26 cellular contexts compared by ENCODE assay signal in genomic region chr2:64862001-64862397, GRCh38.
DNase-seq lines count a peak whose midpoint lies in the region; ATAC-seq and TF ChIP-seq lines count a peak whose summit lies in the region.
"Had no signal": no experiment of that assay in that cellular context is flagged by ENCODE, and none has a peak within 500 bp of the region (broad histone marks: within the 10 kb centered on the region; RNA-seq: fewer than 3 reads in every experiment).

No MANE protein-coding gene starts in this region.

- H3K9me3 Mint-ChIP-seq in effector memory CD8-positive, alpha-beta T cell, result no peaks in the 10 kb centered on the region
- H3K9me3 Mint-ChIP-seq: activated CD4-positive, alpha-beta T cell treated with anti-CD3 and anti-CD28 coated beads, Interleukin-2, amount 10 ng/mL, durations not matched to agents 7 days and 5 days; nephron progenitor cell; stimulated activated naive CD8-positive, alpha-beta T cell treated with anti-CD3 and anti-CD28 coated beads, Interleukin-15, Interleukin-2, amounts not matched to agents 100 ng/mL and 50 ng/mL, for 24 hours; WTC11 had no signal

- intact Hi-C loops in esophagus muscularis mucosa (cut with DNase I) (loop anchor here (5.0 kb wide), 1 partner anchor 110 kb away; no protein-coding TSS in a partner anchor), dorsolateral prefrontal cortex (cut with DNase I) (no loop called here)

- peaks cover 3% of the 10 kb centered on the region for H3K36me3 Mint-ChIP-seq in effector memory CD8-positive, alpha-beta T cell (ENCODE audit: insufficient read depth)
- H3K36me3 Mint-ChIP-seq: activated naive CD8-positive, alpha-beta T cell; WTC11 had no signal

- H3K9me2 ChIP-seq in DOHH2 (replicated peaks; ENCODE audit: control insufficient read depth, low read length), result no peaks in the 10 kb centered on the region

- H3K4me1 ChIP-seq in DOHH2 (ENCODE audit: control insufficient read depth, low read length) (peaks cover 89% of the 10 kb centered on the region), HEK293 (ENCODE audit: control insufficient read depth, insufficient read depth, low read length) (peaks cover 8% of the 10 kb centered on the region), esophagus muscularis mucosa (peaks cover 36 to 64% (median 54%) of the 10 kb centered on the region in 4 donors), upper lobe of left lung (peaks cover 43 to 55% (median 48%) of the 10 kb centered on the region in 4 donors)

- no peak for TF ChIP-seq EP300 in esophagus muscularis mucosa (IDR thresholded peaks at IDR 0.05)
- no peak for TF ChIP-seq EP300 in upper lobe of left lung (IDR thresholded peaks at IDR 0.05)

- 95% methylated on average over 1 of the region's 1 CpG for WGBS in esophagus muscularis mucosa
- 100% methylated on average over 1 of the region's 1 CpG for WGBS in upper lobe of left lung, 2 donors

- H3K27me3 ChIP-seq in DOHH2 (ENCODE audit: control insufficient read depth, low read length) (peaks cover 10% of the 10 kb centered on the region; the same call in 1 of the 2 replicates), esophagus muscularis mucosa (no peaks in the 10 kb centered on the region), dorsolateral prefrontal cortex (no peaks in the 10 kb centered on the region), upper lobe of left lung (no peaks in the 10 kb centered on the region)
- H3K27me3 ChIP-seq: SJSA1, tibial artery had no signal

- H3K27ac ChIP-seq in DOHH2 (ENCODE audit: low read depth, low read length) (peak overlapping the region; percentile 72), HEK293 (ENCODE audit: extremely low read depth, low read depth, low read length) (no peak overlapping the region), esophagus muscularis mucosa (replicated peaks in 1 of 4) (peak overlapping the region in 3 of 4 donors; percentile 95 to 96 (median 95)), skin epidermis (peak overlapping the region in 12 of 21 experiments; percentile 16 to 97 (median 82)), dorsolateral prefrontal cortex (peak overlapping the region in 15 of 59 donors; percentile 15 to 90 (median 33)), upper lobe of left lung (peak overlapping the region in 2 of 4 donors; percentile 0 to 42)
- H3K27ac ChIP-seq: KMS-11, SJSA1 had no signal

- peaks cover 43% of the 10 kb centered on the region for H3F3A ChIP-seq in DOHH2 (ENCODE audit: control insufficient read depth, insufficient read depth)

- no peak for DNase-seq in esophagus muscularis mucosa (ENCODE audit: extremely low spot score)
- DNase-seq in dorsolateral prefrontal cortex, result no peak
- DNase-seq in effector memory CD8-positive, alpha-beta T cell, result no peak
- DNase-seq in upper lobe of left lung, result no peak
- DNase-seq: ACHN; activated CD4-positive, alpha-beta T cell treated with anti-CD3 and anti-CD28 coated beads, Interleukin-2, amount 10 ng/mL, durations not matched to agents 7 days and 5 days; activated effector memory CD4-positive, alpha-beta T cell treated with anti-CD3 and anti-CD28 coated beads, Interleukin-2, amount 50 U/mL, for 16 hours; activated T-cell treated with anti-CD3 and anti-CD28 coated beads, Interleukin-2, amount 50 U/mL, for 1 hour; anterior cingulate cortex; effector CD4-positive, alpha-beta T cell; hypothalamus; left cardiac atrium; NCI-H1417 treated with DMSO at 0.1 percent for 48 hours; nephron progenitor cell; stimulated activated CD4-positive, alpha-beta T cell treated with anti-CD3 and anti-CD28 coated beads, Interleukin-1b, Interleukin-23, amount 100 ng/mL, for 48 hours had no signal

- no peaks in the 10 kb centered on the region for H4K20me1 ChIP-seq in DOHH2 (ENCODE audit: control insufficient read depth, insufficient read depth, low read depth, low read length)

- no peaks in the 10 kb centered on the region for H3K4me1 Mint-ChIP-seq in effector memory CD8-positive, alpha-beta T cell (ENCODE audit: low read depth in 2 of 2)

- H3K27ac Mint-ChIP-seq in effector memory CD8-positive, alpha-beta T cell, result no peak overlapping the region
- H3K27ac Mint-ChIP-seq: activated CD4-positive, alpha-beta T cell treated with anti-CD3 and anti-CD28 coated beads, Interleukin-2, amount 10 ng/mL, durations not matched to agents 7 days and 5 days; activated naive CD8-positive, alpha-beta T cell; nephron progenitor cell; stimulated activated naive CD8-positive, alpha-beta T cell treated with anti-CD3 and anti-CD28 coated beads, Interleukin-15, Interleukin-2, amounts not matched to agents 100 ng/mL and 50 ng/mL, for 24 hours; WTC11 had no signal

- H3K4me3 Mint-ChIP-seq in effector memory CD8-positive, alpha-beta T cell, result no peak overlapping the region
- H3K4me3 Mint-ChIP-seq: activated CD4-positive, alpha-beta T cell treated with anti-CD3 and anti-CD28 coated beads, Interleukin-2, amount 10 ng/mL, durations not matched to agents 7 days and 5 days; activated naive CD8-positive, alpha-beta T cell; nephron progenitor cell; stimulated activated naive CD8-positive, alpha-beta T cell treated with anti-CD3 and anti-CD28 coated beads, Interleukin-15, Interleukin-2, amounts not matched to agents 100 ng/mL and 50 ng/mL, for 24 hours; WTC11 had no signal

- H3K27me3 Mint-ChIP-seq in effector memory CD8-positive, alpha-beta T cell, result peaks cover 10 to 22% of the 10 kb centered on the region in 2 donors
- H3K27me3 Mint-ChIP-seq: stimulated activated naive CD8-positive, alpha-beta T cell treated with anti-CD3 and anti-CD28 coated beads, Interleukin-15, Interleukin-2, amounts not matched to agents 100 ng/mL and 50 ng/mL, for 24 hours had no signal

- TF ChIP-seq POLR2A in esophagus muscularis mucosa (IDR thresholded peaks at IDR 0.05; ENCODE audit: low read depth), result no peak
- no peak for TF ChIP-seq POLR2A in upper lobe of left lung (IDR thresholded peaks at IDR 0.05)

- CTCF ChIA-PET in HEK293 (lab: Yijun Ruan, JAX), result interaction anchor here (0.8 to 1.4 kb wide), 8 partner anchors 26 to 339 kb away, joined by 3 to 4 read pairs (median 3); no protein-coding TSS in a partner anchor

- POLR2A ChIA-PET in HEK293 (lab: Yijun Ruan, JAX), result interaction anchor here (1.1 kb wide), 1 partner anchor 111 kb away, joined by 3 read pairs; no protein-coding TSS in a partner anchor

- TF ChIP-seq CTCF in DOHH2 (IDR thresholded peaks at IDR 0.05; ENCODE audit: low read depth, low read length, poor library complexity, severe bottlenecking) (no peak), HEK293 (tag by site-specific recombination; IDR thresholded peaks at IDR 0.05) (no peak), esophagus muscularis mucosa (IDR thresholded peaks at IDR 0.05) (no peak), dorsolateral prefrontal cortex (IDR thresholded peaks at IDR 0.05 in 54 of 56, conservative IDR thresholded peaks at IDR 0.05 in 2 of 56; ENCODE audit: low read depth in 1 of 56, partially characterized antibody in 56 of 56) (no peak), upper lobe of left lung (IDR thresholded peaks at IDR 0.05) (no peak)

- H3K4me2 ChIP-seq in DOHH2 (ENCODE audit: low read length), result peak overlapping the region; percentile 81
- H3K4me2 ChIP-seq: KMS-11, smooth muscle cell had no signal

- H3K4me3 ChIP-seq in DOHH2 (ENCODE audit: low read length) (no peak overlapping the region; the same call in 1 of the 2 replicates), HEK293 (ENCODE audit: low read depth, low read length) (no peak overlapping the region), esophagus muscularis mucosa (no peak overlapping the region), skin epidermis (no peak overlapping the region), dorsolateral prefrontal cortex (no peak overlapping the region), upper lobe of left lung (no peak overlapping the region)
- H3K4me3 ChIP-seq: SJSA1, smooth muscle cell, tibial artery had no signal

- H3K36me3 ChIP-seq in DOHH2 (ENCODE audit: control insufficient read depth, low read length), result no peaks in the 10 kb centered on the region
- no peaks in the 10 kb centered on the region for H3K36me3 ChIP-seq in HEK293 (ENCODE audit: control insufficient read depth in 2 of 2, insufficient read depth in 1 of 2, low read length in 2 of 2)
- H3K36me3 ChIP-seq in esophagus muscularis mucosa, result no peaks in the 10 kb centered on the region
- no peaks in the 10 kb centered on the region for H3K36me3 ChIP-seq in upper lobe of left lung
- H3K36me3 ChIP-seq: SJSA1, tibial artery had no signal

- no peaks in the 10 kb centered on the region for H3K79me2 ChIP-seq in DOHH2 (ENCODE audit: control insufficient read depth, low read length)

- ATAC-seq in GM18511 (IDR thresholded peaks at IDR 0.05; ENCODE audit: unreplicated experiment), result no peak
- ATAC-seq in effector memory CD8-positive, alpha-beta T cell (replicated peaks), result no peak
- no peak for ATAC-seq in upper lobe of left lung (ENCODE audit: low FRiP score in 2 of 2)
- ATAC-seq: left cardiac atrium, WTC11 had no signal

- H3K9me3 ChIP-seq in DOHH2 (ENCODE audit: control insufficient read depth, insufficient read depth, low read length), result peaks cover 10% of the 10 kb centered on the region
- no peaks in the 10 kb centered on the region for H3K9me3 ChIP-seq in HEK293 (ENCODE audit: control insufficient read depth, insufficient read depth, low read depth, low read length)
- H3K9me3 ChIP-seq in esophagus muscularis mucosa, result no peaks in the 10 kb centered on the region
- no peaks in the 10 kb centered on the region for H3K9me3 ChIP-seq in upper lobe of left lung
- H3K9me3 ChIP-seq: tibial artery had no signal

TF ChIP-seq in HEK293, 187 proteins besides CTCF, POLR2A, EP300 and RAD21:
- TF ChIP-seq EGR2 (tag by site-specific recombination; IDR thresholded peaks at IDR 0.05; ENCODE audit: low read depth), result peak; percentile 42; the same call in 1 of the 2 replicates
- no peak for TF ChIP-seq HOXD13 (CRISPR knock-in tag; IDR thresholded peaks at IDR 0.05; ENCODE audit: borderline replicate concordance)
- TF ChIP-seq ZNF169 (tag by site-specific recombination; IDR thresholded peaks at IDR 0.05), result no peak
- TF ChIP-seq ZFHX2 (tag by site-specific recombination; conservative IDR thresholded peaks at IDR 0.05), result peak; percentile 37; the same call in 1 of the 2 replicates
